In genomic region chr3:190194506-190194905, GRCh38 we compare ENCODE assay signal across 34 cellular contexts.
"Had no signal": no experiment of that assay in that cellular context is flagged by ENCODE, and none has a peak within 500 bp of the region (broad histone marks: within the 10 kb centered on the region; RNA-seq: fewer than 3 reads in every experiment).

No MANE protein-coding gene starts in this region.

- H3K9me3 Mint-ChIP-seq: activated CD4-positive, alpha-beta T cell treated with anti-CD3 and anti-CD28 coated beads, Interleukin-2, amount 10 ng/mL, durations not matched to agents 7 days and 5 days; activated naive CD4-positive, alpha-beta T cell treated with anti-CD3 and anti-CD28 coated beads for 36 hours; activated naive CD4-positive, alpha-beta T cell treated with anti-CD3 and anti-CD28 coated beads, Interleukin-2, amount 50 U/mL, for 72 hours; activated T-cell treated with anti-CD3 and anti-CD28 coated beads, Interleukin-2, amount 50 U/mL, for 4 hours; activated T-helper 1 cell treated with anti-CD3 and anti-CD28 coated beads, Interleukin-12 subunit alpha, Interleukin-12 subunit beta, Interleukin-2, Interleukin-4 antibody, amounts not matched to agents 30 ng/mL and 10 ng/mL and 1 ng/mL, durations not matched to agents 14 hours and 24 hours and 36 hours; T-helper 1 cell treated with Interleukin-12 subunit alpha and Interleukin-12 subunit beta and Interleukin-4 antibody, amounts not matched to agents 30 μg/mL and 1 μg/mL, for 36 hours; T-helper 2 cell treated with Interferon-gamma antibody and Interleukin-4, amounts not matched to agents 5 μg/mL and 100 μg/mL, for 36 hours had no signal

- H2AFZ ChIP-seq: PC-9 had no signal

- H3K4me1 Mint-ChIP-seq: activated CD4-positive, alpha-beta T cell treated with anti-CD3 and anti-CD28 coated beads for 36 hours; activated CD4-positive, alpha-beta T cell treated with anti-CD3 and anti-CD28 coated beads, Interleukin-2, amount 10 ng/mL, durations not matched to agents 7 days and 5 days had no signal

- H3K27ac Mint-ChIP-seq: activated CD4-positive, alpha-beta T cell treated with anti-CD3 and anti-CD28 coated beads for 36 hours; activated CD4-positive, alpha-beta T cell treated with anti-CD3 and anti-CD28 coated beads, Interleukin-2, amount 10 ng/mL, durations not matched to agents 7 days and 5 days; activated CD8-positive, alpha-beta T cell treated with anti-CD3 and anti-CD28 coated beads, Interleukin-2, amount 10 ng/mL, durations not matched to agents 7 days and 5 days; activated naive CD4-positive, alpha-beta T cell treated with anti-CD3 and anti-CD28 coated beads for 36 hours; activated naive CD4-positive, alpha-beta T cell treated with anti-CD3 and anti-CD28 coated beads, Interleukin-2, amount 50 U/mL, for 72 hours; activated T-helper 1 cell treated with anti-CD3 and anti-CD28 coated beads, Interleukin-12 subunit alpha, Interleukin-12 subunit beta, Interleukin-2, Interleukin-4 antibody, amounts not matched to agents 30 ng/mL and 10 ng/mL and 1 ng/mL, durations not matched to agents 14 hours and 24 hours and 36 hours; T-helper 1 cell treated with Interleukin-12 subunit alpha and Interleukin-12 subunit beta and Interleukin-4 antibody, amounts not matched to agents 30 μg/mL and 1 μg/mL, for 36 hours; T-helper 2 cell treated with Interferon-gamma antibody and Interleukin-4, amounts not matched to agents 5 μg/mL and 100 μg/mL, for 36 hours had no signal

- H3K4me1 ChIP-seq: adrenal gland, body of pancreas, breast epithelium had no signal

- H3K36me3 ChIP-seq: adrenal gland, breast epithelium, MG63 had no signal

- H3K27ac ChIP-seq: adrenal gland, body of pancreas, breast epithelium, PC-9, RWPE1 had no signal

- FAIRE-seq: astrocyte, RCC 7860, TTC549 had no signal

- H3K4me2 ChIP-seq: PC-9, SK-N-SH had no signal

- H3K9me3 ChIP-seq: adrenal gland, body of pancreas, breast epithelium, MG63, SK-N-SH had no signal

- H3K4me3 Mint-ChIP-seq: activated CD4-positive, alpha-beta T cell treated with anti-CD3 and anti-CD28 coated beads for 36 hours; activated CD4-positive, alpha-beta T cell treated with anti-CD3 and anti-CD28 coated beads, Interleukin-2, amount 10 ng/mL, durations not matched to agents 7 days and 5 days; activated CD8-positive, alpha-beta T cell treated with anti-CD3 and anti-CD28 coated beads, Interleukin-2, amount 10 ng/mL, durations not matched to agents 7 days and 5 days; activated naive CD4-positive, alpha-beta T cell treated with anti-CD3 and anti-CD28 coated beads for 36 hours; activated T-cell treated with anti-CD3 and anti-CD28 coated beads, Interleukin-2, amount 50 U/mL, for 4 hours; activated T-helper 1 cell treated with anti-CD3 and anti-CD28 coated beads, Interleukin-12 subunit alpha, Interleukin-12 subunit beta, Interleukin-2, Interleukin-4 antibody, amounts not matched to agents 30 ng/mL and 10 ng/mL and 1 ng/mL, durations not matched to agents 14 hours and 24 hours and 36 hours; T-helper 1 cell treated with Interleukin-12 subunit alpha and Interleukin-12 subunit beta and Interleukin-4 antibody, amounts not matched to agents 30 μg/mL and 1 μg/mL, for 36 hours; T-helper 2 cell treated with Interferon-gamma antibody and Interleukin-4, amounts not matched to agents 5 μg/mL and 100 μg/mL, for 36 hours had no signal

- H3K4me3 ChIP-seq: adrenal gland, body of pancreas, breast epithelium, MG63, PC-9 had no signal

- ATAC-seq: activated CD4-positive, alpha-beta T cell treated with anti-CD3 and anti-CD28 coated beads for 36 hours; activated CD4-positive, CD25-positive, alpha-beta regulatory T cell treated with anti-CD3 and anti-CD28 coated beads, Interleukin-2, amount 50 U/mL, for 24 hours; activated CD8-positive, alpha-beta T cell treated with anti-CD3 and anti-CD28 coated beads, Interleukin-2, amount 10 ng/mL, durations not matched to agents 7 days and 5 days; activated naive CD4-positive, alpha-beta T cell treated with anti-CD3 and anti-CD28 coated beads, Interleukin-2, amount 50 U/mL, for 72 hours; activated T-cell treated with anti-CD3 and anti-CD28 coated beads, Interleukin-2, amount 50 U/mL, for 4 hours; body of pancreas; Right ventricle myocardium inferior had no signal

- H3K36me3 Mint-ChIP-seq: activated naive CD4-positive, alpha-beta T cell treated with anti-CD3 and anti-CD28 coated beads, Interleukin-2, amount 50 U/mL, for 72 hours had no signal

- H3K27me3 ChIP-seq: adrenal gland, body of pancreas, breast epithelium, MG63 had no signal

- DNase-seq: activated CD4-positive, alpha-beta T cell treated with anti-CD3 and anti-CD28 coated beads for 36 hours; activated CD4-positive, alpha-beta T cell treated with anti-CD3 and anti-CD28 coated beads, Interleukin-2, amount 10 ng/mL, durations not matched to agents 7 days and 5 days; activated CD4-positive, alpha-beta T cell treated with anti-CD3 and anti-CD28 coated beads, Interleukin-2, amount 50 U/mL, for 48 hours; activated CD8-positive, alpha-beta T cell treated with anti-CD3 and anti-CD28 coated beads, Interleukin-2, amount 10 ng/mL, durations not matched to agents 7 days and 5 days; activated gamma-delta T cell treated with Interleukin-2 at 50 U/mL for 16 hours; activated naive CD4-positive, alpha-beta T cell treated with anti-CD3 and anti-CD28 coated beads for 36 hours; activated T-cell treated with anti-CD3 and anti-CD28 coated beads, Interleukin-2, amount 50 U/mL, for 4 hours; adrenal gland; body of pancreas; Kasumi-1; KG1; MG63; NCI-H1048; NCI-H1105 treated with DMSO at 0.1 percent for 48 hours; NCI-H1436; NCI-H1694; NCI-H1930; NCI-H2227 treated with DMSO at 0.1 percent for 48 hours; NCI-H446; NCI-H69; NK-92 treated with Interleukin-12 subunit alpha and Interleukin-12 subunit beta, amount 100 ng/mL, for 24 hours; PC-9; SK-N-SH had no signal

- H3K9ac ChIP-seq: SK-N-SH had no signal
